Comparison of ENCODE assay signal across 2 cellular contexts in genomic region chr7:73770860-73771665, GRCh38.
TF ChIP-seq lines count a peak whose summit lies in the region.

No MANE protein-coding gene starts in this region.

TF ChIP-seq in A549, 52 proteins besides CTCF, POLR2A, EP300 and RAD21 (continued from another document):
- TF ChIP-seq HMGXB4 (CRISPR knock-in tag; IDR thresholded peaks at IDR 0.05; ENCODE audit: borderline replicate concordance): no peak
- TF ChIP-seq ESRRA (IDR thresholded peaks at IDR 0.05; ENCODE audit: borderline replicate concordance, low read length): no peak
- no peak for TF ChIP-seq ZSCAN20 (CRISPR knock-in tag; IDR thresholded peaks at IDR 0.05)
- TF ChIP-seq SREBF2 (IDR thresholded peaks at IDR 0.05): no peak

TF ChIP-seq in HEK293, 187 proteins besides CTCF, POLR2A, EP300 and RAD21 (continued from another document):
- TF ChIP-seq PRDM4 (tag by site-specific recombination; IDR thresholded peaks at IDR 0.05): no peak
